12 cellular contexts compared by ENCODE assay signal in genomic region chr1:41698916-41699860, GRCh38.
A peak's percentile ranks its signal among the peaks of the same experiment; 100 is the strongest.
DNase-seq lines count a peak whose midpoint lies in the region; ATAC-seq, FAIRE-seq and TF ChIP-seq lines count a peak whose summit lies in the region.
"Had no signal": no experiment of that assay in that cellular context is flagged by ENCODE, and none has a peak within 500 bp of the region (broad histone marks: within the 10 kb centered on the region; RNA-seq: fewer than 3 reads in every experiment).

No MANE protein-coding gene starts in this region.

- no peak overlapping the region for H3K4me3 Mint-ChIP-seq in GM23338

- H3K27ac ChIP-seq in small intestine (ENCODE audit: low read depth in 1 of 2, low read length in 1 of 2) (no peak overlapping the region), GM23338 (ENCODE audit: low read depth) (no peak overlapping the region)
- H3K27ac ChIP-seq: cardiac muscle cell had no signal

- DNase-seq in GM06990 (ENCODE audit: extremely low read depth, insufficient read length) (peak; percentile 78), mesenteric fat pad (ENCODE audit: low spot score) (no peak), small intestine (no peak), GM23338 (ENCODE audit: low spot score) (no peak)
- peak; percentile 37 for DNase-seq in activated CD4-positive, CD25-positive, alpha-beta regulatory T cell treated with anti-CD3 and anti-CD28 coated beads, Interleukin-2, amount 50 U/mL, for 72 hours
- DNase-seq: glutamatergic neuron had no signal

- H3K27me3 ChIP-seq in GM06990 (replicated peaks; ENCODE audit: control insufficient read depth, insufficient read depth, low read length) (no peaks in the 10 kb centered on the region), small intestine (ENCODE audit: control insufficient read depth in 2 of 2, insufficient read depth in 2 of 2, low read length in 2 of 2) (no peaks in the 10 kb centered on the region), GM23338 (ENCODE audit: insufficient read depth) (no peaks in the 10 kb centered on the region)
- H3K27me3 ChIP-seq: cardiac muscle cell had no signal

- 71 to 84% (median 81%) methylated on average over 19 of the region's 19 CpGs for WGBS in small intestine, 3 donors

- peak; percentile 16 for TF ChIP-seq POLR2A in GM18526 (IDR thresholded peaks at IDR 0.05; ENCODE audit: extremely low read depth, insufficient read length)

- H3F3A ChIP-seq in GM23338 (replicated peaks; ENCODE audit: low read depth) = no peaks in the 10 kb centered on the region

- ATAC-seq in HG02623 (IDR thresholded peaks at IDR 0.05; ENCODE audit: unreplicated experiment) (peak; percentile 78), HG03039 (IDR thresholded peaks at IDR 0.05; ENCODE audit: unreplicated experiment) (no peak), GM23338 (no peak)

- no peak for FAIRE-seq in small intestine (lab: Jason Lieb, UNC)
- FAIRE-seq: D721Med had no signal

- H3K36me3 ChIP-seq in GM06990 (ENCODE audit: control insufficient read depth, insufficient read depth, low read length) (no peaks in the 10 kb centered on the region), small intestine (ENCODE audit: control insufficient read depth in 2 of 2, insufficient read depth in 2 of 2, low read length in 2 of 2) (no peaks in the 10 kb centered on the region), GM23338 (ENCODE audit: insufficient read depth) (no peaks in the 10 kb centered on the region)
- H3K36me3 ChIP-seq: cardiac muscle cell, HAP-1 had no signal

- no peak overlapping the region for H2AFZ ChIP-seq in GM23338

- no peak overlapping the region for H3K4me2 ChIP-seq in GM23338

- no peaks in the 10 kb centered on the region for H3K27me3 Mint-ChIP-seq in GM23338 (ENCODE audit: insufficient read depth, low read depth, poor library complexity)

- TF ChIP-seq CTCF in GM06990 (IDR thresholded peaks at IDR 0.05; ENCODE audit: insufficient read depth, low read length, poor library complexity, severe bottlenecking) (no peak), GM23338 (conservative IDR thresholded peaks at IDR 0.05; ENCODE audit: low read depth in 2 of 2) (no peak)

- H3K9me2 ChIP-seq in GM23338 (ENCODE audit: insufficient read depth) = no peaks in the 10 kb centered on the region

- H4K20me1 ChIP-seq in GM23338 (replicated peaks; ENCODE audit: insufficient read depth) = no peaks in the 10 kb centered on the region

- no peaks in the 10 kb centered on the region for H3K4me1 Mint-ChIP-seq in GM23338

- H3K9me3 ChIP-seq in small intestine (ENCODE audit: control insufficient read depth, low read depth) = no peaks in the 10 kb centered on the region
- H3K9me3 ChIP-seq: HAP-1 had no signal

- H3K79me2 ChIP-seq in GM23338 (replicated peaks; ENCODE audit: insufficient read depth) = no peaks in the 10 kb centered on the region

- no peaks in the 10 kb centered on the region for H3K9me3 Mint-ChIP-seq in GM23338

- no peaks in the 10 kb centered on the region for H3K36me3 Mint-ChIP-seq in GM23338 (ENCODE audit: low read depth)

- no peak overlapping the region for H3K27ac Mint-ChIP-seq in GM23338

- H3K4me3 ChIP-seq in GM06990 (replicated peaks; ENCODE audit: low read depth, low read length) (no peak overlapping the region), small intestine (ENCODE audit: low read depth in 1 of 2, low read length in 2 of 2) (no peak overlapping the region), GM23338 (no peak overlapping the region)
- H3K4me3 ChIP-seq: cardiac muscle cell, HAP-1 had no signal

- H3K4me1 ChIP-seq in small intestine (ENCODE audit: control insufficient read depth in 2 of 2, insufficient read depth in 1 of 2, low read depth in 1 of 2, low read length in 1 of 2) (no peaks in the 10 kb centered on the region), GM23338 (ENCODE audit: insufficient read depth) (no peaks in the 10 kb centered on the region)
- H3K4me1 ChIP-seq: HAP-1 had no signal

TF ChIP-seq in GM23338, 12 proteins besides CTCF, POLR2A, EP300 and RAD21:
- TF ChIP-seq POLR2AphosphoS5 (IDR thresholded peaks at IDR 0.05; ENCODE audit: low read depth) = no peak
- no peak for TF ChIP-seq CREB1 (CRISPR knock-in tag; IDR thresholded peaks at IDR 0.05; ENCODE audit: low read depth)
- TF ChIP-seq ZNF331 (CRISPR knock-in tag; IDR thresholded peaks at IDR 0.05; ENCODE audit: low read depth) = no peak
- no peak for TF ChIP-seq REST (IDR thresholded peaks at IDR 0.05; ENCODE audit: unreplicated experiment)
- no peak for TF ChIP-seq EZH2 (IDR thresholded peaks at IDR 0.05; ENCODE audit: low read depth, unreplicated experiment)
- no peak for TF ChIP-seq ETS1 (IDR thresholded peaks at IDR 0.05)
- TF ChIP-seq STAT1 (IDR thresholded peaks at IDR 0.05; ENCODE audit: unreplicated experiment) = no peak
- no peak for TF ChIP-seq JUNB (IDR thresholded peaks at IDR 0.05; ENCODE audit: unreplicated experiment)

Comparison
In these comparisons a context has a peak if more than half of its experiments do, and no peak if none do; other contexts are left out.
1. DNase-seq: peak in GM06990 (single experiment) and activated CD4-positive, CD25-positive, alpha-beta regulatory T cell treated with anti-CD3 and anti-CD28 coated beads, Interleukin-2, amount 50 U/mL, for 72 hours (single experiment); none in mesenteric fat pad (single experiment), small intestine (single experiment) and GM23338 (single experiment).